In the genomic region with DNA sequence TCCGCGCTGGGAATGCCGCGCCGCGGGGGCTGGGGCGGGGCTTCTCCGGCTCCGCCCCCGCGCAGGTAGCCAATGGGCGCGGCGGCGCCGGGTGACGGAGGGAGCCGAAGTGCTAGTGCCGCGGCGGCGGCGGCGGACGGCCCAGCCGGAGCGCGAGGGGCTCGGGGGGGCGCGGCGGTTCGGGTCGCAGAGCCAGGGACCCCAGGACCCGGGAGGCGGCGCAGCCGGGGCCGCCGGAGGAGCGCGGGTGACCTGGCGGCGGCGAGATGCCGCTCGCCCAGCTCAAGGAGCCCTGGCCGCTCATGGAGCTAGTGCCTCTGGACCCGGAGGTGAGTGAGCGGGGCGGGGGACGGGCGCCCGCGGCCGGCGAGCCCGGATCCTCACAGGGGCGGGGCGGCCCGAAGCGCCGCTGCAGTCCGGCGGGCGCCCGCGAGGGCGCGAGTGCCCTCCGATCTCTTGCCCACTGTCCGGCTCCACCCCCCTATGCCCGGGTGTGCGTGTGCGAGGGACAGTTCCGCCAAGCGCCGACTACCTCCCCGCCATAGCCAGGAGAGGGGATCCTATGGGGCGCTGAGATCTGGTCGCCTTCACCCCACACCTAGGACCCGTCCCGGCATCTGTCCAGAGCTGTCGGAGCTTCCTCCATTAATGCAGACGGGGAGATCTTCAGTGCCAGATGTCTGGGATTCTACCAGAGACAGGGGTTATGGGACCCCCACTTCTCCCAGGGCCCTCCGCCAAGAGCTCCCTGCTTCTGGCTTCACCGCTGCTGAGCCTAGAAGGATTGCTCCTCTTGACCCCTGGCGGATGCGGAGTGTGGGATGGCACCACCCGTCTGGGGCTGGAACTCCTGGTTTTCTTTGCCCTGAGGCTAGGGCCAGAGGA, we compare ENCODE assay signal across 8 cellular contexts. TPM values are rescaled to one million over a fixed set of nuclear protein-coding genes. Genes with fewer than 3 reads are reported as not detected.
A peak's percentile ranks its signal among the peaks of the same experiment; 100 is the strongest.
DNase-seq lines count a peak whose midpoint lies in the region; ATAC-seq and TF ChIP-seq lines count a peak whose summit lies in the region.

A gene (plus strand): TSS at position 107 of the 885 bp plus-strand sequence. CDS start 160 bp downstream, at position 267.

- H3K4me1 ChIP-seq in GM23248 (ENCODE audit: insufficient read depth) (no peaks in the 10 kb centered on the region), right atrium auricular region (peaks cover 0 to 15% of the 10 kb centered on the region in 2 donors), prostate gland (replicated peaks) (peaks cover 13% of the 10 kb centered on the region)

- no peaks in the 10 kb centered on the region for H4K20me1 ChIP-seq in GM23248 (ENCODE audit: insufficient read depth)

- peak within 1 kb of the TSS; percentile 70 to 81 for H3K27ac Mint-ChIP-seq in T-cell

- ATAC-seq in T-cell (replicated peaks in 1 of 4): peak; percentile 93 to 96 (median 94)

- H3K79me2 ChIP-seq in GM23248 (ENCODE audit: insufficient read depth): no peaks in the 10 kb centered on the region

- H3K4me1 Mint-ChIP-seq in T-cell: peaks cover 29 to 36% (median 29%) of the 10 kb centered on the region in 3 donors

- 0 out of 2 replicates have a peak, but pooled peaks cover 2% of the 10 kb centered on the region for H3K27me3 ChIP-seq in GM23248 (replicated peaks; ENCODE audit: insufficient read depth)
- no peaks in the 10 kb centered on the region for H3K27me3 ChIP-seq in right atrium auricular region
- no peaks in the 10 kb centered on the region for H3K27me3 ChIP-seq in prostate gland (replicated peaks; ENCODE audit: insufficient read depth)

- no peaks in the 10 kb centered on the region for H3K36me3 Mint-ChIP-seq in T-cell

- H3K36me3 ChIP-seq in GM23248 (ENCODE audit: low read depth) (no peaks in the 10 kb centered on the region), right atrium auricular region (no peaks in the 10 kb centered on the region), prostate gland (no peaks in the 10 kb centered on the region)

- no peak for TF ChIP-seq CTCF in LNCaP clone FGC (IDR thresholded peaks at IDR 0.05; ENCODE audit: control insufficient read depth, extremely low read depth, insufficient read depth)
- TF ChIP-seq CTCF in right atrium auricular region (IDR thresholded peaks at IDR 0.05): no peak
- peak in 2 of 4 experiments; percentile 10 to 16 for TF ChIP-seq CTCF in prostate gland (IDR thresholded peaks at IDR 0.05)

- H3K9me3 Mint-ChIP-seq in T-cell: no peaks in the 10 kb centered on the region

- CTCF ChIA-PET in T-cell (lab: Charles Lee): interaction anchor here (0.5 to 1.1 kb wide), 4 partner anchors 9 to 358 kb away, joined by 3 to 7 read pairs (median 3); no protein-coding TSS in a partner anchor

- POLR2A ChIA-PET in T-cell (lab: Charles Lee): no interaction called here

- TF ChIP-seq POLR2A in prostate gland (IDR thresholded peaks at IDR 0.05): peak; percentile 85

- in situ Hi-C loops in GM23248 (cut with MboI): no loop called here

- H3K9me2 ChIP-seq in GM23248 (ENCODE audit: insufficient read depth): no peaks in the 10 kb centered on the region

- peak within 1 kb of the TSS; percentile 85 to 90 (median 89) for H3K4me3 Mint-ChIP-seq in T-cell

- no peaks in the 10 kb centered on the region for H3F3A ChIP-seq in GM23248 (ENCODE audit: insufficient read depth)

- intact Hi-C loops in prostate gland (cut with DNase I): no loop called here

- H3K27me3 Mint-ChIP-seq in T-cell: peaks cover 0 to 2% of the 10 kb centered on the region in 2 donors

- H3K9ac ChIP-seq in GM23248: peak within 1 kb of the TSS; percentile 62

- DNase-seq in GM03348 (ENCODE audit: low spot score): peak; percentile 93
- peak; percentile 75 for DNase-seq in GM23248
- no peak for DNase-seq in LNCaP clone FGC (ENCODE audit: low read depth)
- DNase-seq in T-cell: peak in 31 of 34 experiments; percentile 19 to 65 (median 42)
- DNase-seq in amygdala (lab: John Stamatoyannopoulos, UW): peak in 32 of 56 donors; percentile 10 to 76 (median 42)
- no peak for DNase-seq in right atrium auricular region (ENCODE audit: low spot score)
- DNase-seq in prostate gland (ENCODE audit: low spot score): peak; percentile 75
- DNase-seq in cortex of kidney (lab: John Stamatoyannopoulos, UW): no peak

- H3K4me2 ChIP-seq in GM23248 (ENCODE audit: unreplicated experiment): peak within 1 kb of the TSS; percentile 56

- no peak within 1 kb of the TSS for H3K27ac ChIP-seq in GM23248
- H3K27ac ChIP-seq in right atrium auricular region: peak within 1 kb of the TSS; percentile 20 to 64
- peak within 1 kb of the TSS; percentile 83 to 91 for H3K27ac ChIP-seq in prostate gland

- H3K9me3 ChIP-seq in GM23248 (ENCODE audit: low read depth) (no peaks in the 10 kb centered on the region), right atrium auricular region (no peaks in the 10 kb centered on the region), prostate gland (no peaks in the 10 kb centered on the region)

- WGBS in GM23248 (ENCODE audit: low coverage in 1 of 2, low lambda C conversion rate in 2 of 2, missing lambda C conversion rate in 2 of 2), 2 experiments: 10% methylated on average over 37 to 43 of the region's 90 CpGs
- WGBS in prostate gland: under 1% methylated on average over 65 of the region's 90 CpGs

- H3K4me3 ChIP-seq in GM23248 (peak within 1 kb of the TSS; percentile 79), LNCaP clone FGC (ENCODE audit: low read depth, low read length) (peak within 1 kb of the TSS; percentile 75), right atrium auricular region (peak within 1 kb of the TSS; percentile 56 to 67), prostate gland (peak within 1 kb of the TSS; percentile 74 to 95)

- peak within 1 kb of the TSS; percentile 87 for H2AFZ ChIP-seq in GM23248

RNA-seq across cellular contexts. Expression of the gene that starts here (rescaled TPM):
- 0.38 and 1.7 TPM in 2 replicates for total RNA-seq in GM23248 (2014; rRNA removed; shearing (Covaris generic))
- polyA plus RNA-seq in GM23248 (2016; fragmentation: Nextera tagmentation; extraction: Ambion mirVana): 1.1 and 1.2 TPM in 2 replicates
- 100 to 1,000 TPM in 3 of 5 donors, 10 to 100 TPM in 2; 85.8 to 123 (median 101) TPM for total RNA-seq in T-cell
- 1 to 10 TPM; 1.8 to 6.9 TPM for total RNA-seq in right atrium auricular region
- 10 to 100 TPM; 38.6 to 87.5 TPM for total RNA-seq in prostate gland

Comparison
In these comparisons a context has a peak if more than half of its experiments do, and no peak if none do; other contexts are left out.
1. RNA of the gene that starts here (total RNA-seq): 85.8 to 123 TPM in T-cell and 38.6 to 87.5 TPM in prostate gland; 1.8 to 6.9 TPM in right atrium auricular region and 0.38 to 1.7 TPM in GM23248; every median in the first group is over 4 times any median in the second.
2. DNase-seq: peak in GM03348 (single experiment), GM23248 (single experiment), T-cell (31 of 34), amygdala (32 of 56) and prostate gland (single experiment); none in LNCaP clone FGC (single experiment), right atrium auricular region (single experiment) and cortex of kidney (single experiment).
3. Peak in every context shown above with its lines, with median percentiles within 50 percentile points of each other: H3K4me3 ChIP-seq.